ENCODE assay signal across 9 cellular contexts in the genomic region with DNA sequence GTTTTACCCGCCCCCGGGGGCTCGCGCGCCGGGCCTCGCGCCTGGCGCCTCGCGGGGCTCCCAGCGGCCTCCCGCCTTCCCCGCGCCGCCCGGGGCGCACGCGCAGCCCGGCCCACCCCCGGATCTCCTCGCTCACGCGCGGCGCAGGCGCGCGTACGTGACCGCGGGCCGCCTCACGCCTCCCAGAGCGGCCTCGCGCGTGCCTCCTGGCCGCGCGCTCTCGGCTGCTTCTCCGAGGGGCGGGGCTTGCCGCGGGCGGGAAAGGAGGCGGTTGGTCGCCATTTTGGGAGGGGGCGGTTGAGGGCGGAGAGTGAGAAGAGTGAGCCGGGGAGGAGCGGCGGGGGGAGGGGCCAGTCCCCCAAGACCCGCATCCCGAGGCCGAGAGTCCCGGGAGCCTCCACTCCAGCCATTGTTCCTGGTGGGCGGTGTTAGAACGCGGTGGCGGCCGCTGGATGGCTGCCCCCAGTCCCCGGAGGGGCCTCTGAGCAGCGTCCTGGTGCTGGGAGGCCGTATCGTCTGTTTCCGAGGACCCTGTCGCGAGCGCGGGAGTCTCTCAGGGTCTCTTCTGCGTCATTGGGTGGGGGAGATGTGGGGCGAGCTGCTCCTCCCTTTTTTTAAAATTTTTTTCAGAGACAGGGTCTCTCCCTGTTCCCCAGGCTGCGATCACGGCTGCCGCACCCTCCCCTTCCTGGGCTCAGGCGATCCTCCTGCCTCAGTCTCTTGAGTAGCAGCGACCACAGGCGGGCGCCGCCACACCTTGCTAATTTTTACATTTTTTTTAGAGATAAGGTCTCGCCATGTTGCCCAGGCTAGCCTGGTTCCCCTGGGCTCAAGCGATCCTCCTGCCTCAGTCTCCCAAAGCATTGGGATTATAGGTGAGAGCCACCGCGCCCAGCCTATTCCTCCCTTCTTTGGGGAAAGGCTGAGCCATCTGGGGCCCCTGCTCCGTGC. TPM values are rescaled to one million over a fixed set of nuclear protein-coding genes. Genes with fewer than 3 reads are reported as not detected.
DNase-seq lines count a peak whose midpoint lies in the region; ATAC-seq, FAIRE-seq and TF ChIP-seq lines count a peak whose summit lies in the region.
"Had no signal": no experiment of that assay in that cellular context is flagged by ENCODE, and none has a peak within 500 bp of the region (broad histone marks: within the 10 kb centered on the region; RNA-seq: fewer than 3 reads in every experiment).

A gene with protein sequence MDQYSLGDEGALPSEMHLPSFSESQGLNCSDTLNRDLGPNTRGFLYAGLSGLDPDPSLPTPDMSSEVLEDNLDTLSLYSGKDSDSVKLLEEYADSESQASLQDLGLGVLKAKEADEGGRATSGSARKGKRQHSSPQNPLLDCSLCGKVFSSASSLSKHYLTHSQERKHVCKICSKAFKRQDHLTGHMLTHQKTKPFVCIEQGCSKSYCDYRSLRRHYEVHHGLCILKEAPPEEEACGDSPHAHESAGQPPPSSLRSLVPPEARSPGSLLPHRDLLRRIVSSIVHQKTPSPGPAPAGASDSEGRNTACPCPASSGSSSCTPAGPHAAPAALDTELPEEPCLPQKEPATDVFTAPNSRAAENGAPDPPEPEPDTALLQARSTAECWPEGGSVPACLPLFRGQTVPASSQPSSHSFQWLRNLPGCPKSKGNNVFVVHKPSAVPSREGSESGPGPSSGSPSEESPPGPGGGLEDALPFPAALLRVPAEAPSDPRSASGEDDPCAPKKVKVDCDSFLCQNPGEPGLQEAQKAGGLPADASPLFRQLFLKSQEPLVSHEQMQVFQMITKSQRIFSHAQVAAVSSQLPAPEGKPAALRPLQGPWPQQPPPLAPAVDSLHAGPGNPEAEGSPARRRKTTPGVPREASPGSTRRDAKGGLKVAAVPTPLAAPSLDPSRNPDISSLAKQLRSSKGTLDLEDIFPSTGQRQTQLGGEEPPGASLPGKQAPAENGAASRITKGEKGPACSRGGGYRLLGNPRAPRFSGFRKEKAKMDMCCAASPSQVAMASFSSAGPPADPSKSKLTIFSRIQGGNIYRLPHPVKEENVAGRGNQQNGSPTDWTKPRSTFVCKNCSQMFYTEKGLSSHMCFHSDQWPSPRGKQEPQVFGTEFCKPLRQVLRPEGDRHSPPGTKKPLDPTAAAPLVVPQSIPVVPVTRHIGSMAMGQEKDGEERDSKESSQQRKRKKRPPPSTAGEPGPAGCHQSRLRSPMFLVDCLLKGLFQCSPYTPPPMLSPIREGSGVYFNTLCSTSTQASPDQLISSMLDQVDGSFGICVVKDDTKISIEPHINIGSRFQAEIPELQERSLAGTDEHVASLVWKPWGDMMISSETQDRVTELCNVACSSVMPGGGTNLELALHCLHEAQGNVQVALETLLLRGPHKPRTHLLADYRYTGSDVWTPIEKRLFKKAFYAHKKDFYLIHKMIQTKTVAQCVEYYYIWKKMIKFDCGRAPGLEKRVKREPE (N-terminal part only) (minus strand): TSS at position 73 of the 951 bp plus-strand sequence. CDS start 17,292 bp downstream, outside the sequence.

- no peak for FAIRE-seq in RCC 7860 (lab: Jason Lieb, UNC)
- FAIRE-seq: A549 had no signal

- no peak for ATAC-seq in GM18519 (IDR thresholded peaks at IDR 0.05; ENCODE audit: low FRiP score, unreplicated experiment)
- ATAC-seq: A549 had no signal

- no peak for TF ChIP-seq CTCF in kidney epithelial cell (IDR thresholded peaks at IDR 0.05; ENCODE audit: insufficient read depth, low read length, poor library complexity, severe bottlenecking)

- H3K4me3 ChIP-seq in kidney epithelial cell (ENCODE audit: low read depth, low read length): peak within 1 kb of the TSS; percentile 26
- H3K4me3 ChIP-seq: A549 had no signal

- H3K27me3 ChIP-seq in kidney epithelial cell (ENCODE audit: control insufficient read depth, insufficient read depth, low read length): peaks cover 2% of the 10 kb centered on the region

- H3K36me3 ChIP-seq in kidney epithelial cell (ENCODE audit: control insufficient read depth, insufficient read depth, low read length): no peaks in the 10 kb centered on the region

- peak; percentile 51 for DNase-seq in NCI-H146 (lab: John Stamatoyannopoulos, UW)
- DNase-seq in NCI-H146 treated with DMSO at 0.1 percent for 48 hours (lab: John Stamatoyannopoulos, UW; ENCODE audit: unreplicated experiment): no peak
- DNase-seq in amniotic epithelial cell (ENCODE audit: low read depth): peak; percentile 15
- no peak for DNase-seq in kidney epithelial cell (ENCODE audit: low read depth)
- peak; percentile 59 to 73 (median 71) for DNase-seq in stimulated activated CD4-positive, alpha-beta T cell treated with anti-CD3 and anti-CD28 coated beads, TNF-alpha, amount 100 ng/mL, for 24 hours (ENCODE audit: low read depth in 3 of 3)
- DNase-seq in RCC 7860 (ENCODE audit: low spot score): no peak
- no peak for DNase-seq in dedifferentiated amniotic fluid mesenchymal stem cell (ENCODE audit: extremely low spot score)

RNA-seq across cellular contexts. Expression of the gene that starts here (rescaled TPM):
- not detected in 2 replicates for total RNA-seq in kidney epithelial cell

Comparison
In these comparisons a context has a peak if more than half of its experiments do, and no peak if none do; other contexts are left out.
1. DNase-seq: peak in NCI-H146 (single experiment), amniotic epithelial cell (single experiment) and stimulated activated CD4-positive, alpha-beta T cell treated with anti-CD3 and anti-CD28 coated beads, TNF-alpha, amount 100 ng/mL, for 24 hours (3 of 3); none in NCI-H146 treated with DMSO at 0.1 percent for 48 hours (single experiment), kidney epithelial cell (single experiment), RCC 7860 (single experiment) and dedifferentiated amniotic fluid mesenchymal stem cell (single experiment).